ENCODE assay signal across 1 cellular context in the genomic region with DNA sequence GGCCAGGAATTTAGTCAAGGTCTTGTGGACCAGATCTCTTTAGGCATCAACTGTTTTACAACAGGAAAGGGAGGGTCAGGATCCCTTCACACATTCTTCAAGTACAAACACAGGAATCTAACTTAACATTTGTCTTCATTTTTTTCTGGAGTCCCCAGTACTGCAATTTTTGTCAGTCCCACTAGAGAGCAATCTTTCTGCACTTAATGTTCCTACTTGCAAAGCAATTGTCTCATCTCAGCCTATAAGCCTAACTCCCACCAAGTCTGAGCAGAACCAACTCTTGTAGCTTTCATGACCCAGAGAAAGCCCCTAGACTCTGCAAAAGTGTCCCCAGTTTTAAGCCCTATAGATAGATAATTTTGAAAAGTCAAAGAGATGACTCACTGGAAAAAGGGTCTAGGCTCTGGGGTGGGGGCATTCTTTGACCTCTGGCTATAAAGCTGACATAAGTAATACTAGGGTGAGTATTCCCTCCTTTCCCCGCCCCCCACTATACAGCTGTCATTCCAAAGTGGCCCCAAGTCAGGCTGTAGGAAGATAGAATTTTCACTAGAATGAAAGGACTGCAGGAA.
TF ChIP-seq lines count a peak whose summit lies in the region.

No MANE protein-coding gene starts in this region.

TF ChIP-seq in HepG2, 621 proteins besides CTCF, POLR2A, EP300 and RAD21 (continues in another document):
- TF ChIP-seq ZNF556 (CRISPR knock-in tag; IDR thresholded peaks at IDR 0.05; ENCODE audit: borderline replicate concordance) (no peak), STAG1 (CRISPR knock-in tag; IDR thresholded peaks at IDR 0.05) (peak; percentile 77), MLLT10 (CRISPR knock-in tag; IDR thresholded peaks at IDR 0.05) (no peak), ZNF318 (CRISPR knock-in tag; IDR thresholded peaks at IDR 0.05) (no peak), KIAA2018 (CRISPR knock-in tag; IDR thresholded peaks at IDR 0.05; ENCODE audit: borderline replicate concordance) (no peak), BCL6 (CRISPR knock-in tag; IDR thresholded peaks at IDR 0.05) (no peak), CC2D1A (CRISPR knock-in tag; IDR thresholded peaks at IDR 0.05) (no peak), ZNF713 (CRISPR knock-in tag; IDR thresholded peaks at IDR 0.05) (no peak), SMARCC2 (IDR thresholded peaks at IDR 0.05) (no peak), SMC3 (IDR thresholded peaks at IDR 0.05; ENCODE audit: low read length) (peak; percentile 43; the same call in 1 of the 2 replicates), ZNF441 (CRISPR knock-in tag; IDR thresholded peaks at IDR 0.05; ENCODE audit: borderline replicate concordance) (no peak), LCORL (IDR thresholded peaks at IDR 0.05) (no peak), LCORL (CRISPR knock-in tag; IDR thresholded peaks at IDR 0.05) (peak; percentile 5; the same call in 1 of the 2 replicates), TP53 (CRISPR knock-in tag; conservative IDR thresholded peaks at IDR 0.05) (no peak), MTF2 (CRISPR knock-in tag; IDR thresholded peaks at IDR 0.05; ENCODE audit: borderline replicate concordance) (no peak), JARID2 (CRISPR knock-in tag; IDR thresholded peaks at IDR 0.05; ENCODE audit: insufficient replicate concordance) (no peak), PLSCR1 (CRISPR knock-in tag; IDR thresholded peaks at IDR 0.05; ENCODE audit: borderline replicate concordance) (no peak), TIGD3 (CRISPR knock-in tag; IDR thresholded peaks at IDR 0.05; ENCODE audit: borderline replicate concordance) (no peak), ZFP1 (CRISPR knock-in tag; IDR thresholded peaks at IDR 0.05) (no peak)
- TF ChIP-seq, protein P1, sequence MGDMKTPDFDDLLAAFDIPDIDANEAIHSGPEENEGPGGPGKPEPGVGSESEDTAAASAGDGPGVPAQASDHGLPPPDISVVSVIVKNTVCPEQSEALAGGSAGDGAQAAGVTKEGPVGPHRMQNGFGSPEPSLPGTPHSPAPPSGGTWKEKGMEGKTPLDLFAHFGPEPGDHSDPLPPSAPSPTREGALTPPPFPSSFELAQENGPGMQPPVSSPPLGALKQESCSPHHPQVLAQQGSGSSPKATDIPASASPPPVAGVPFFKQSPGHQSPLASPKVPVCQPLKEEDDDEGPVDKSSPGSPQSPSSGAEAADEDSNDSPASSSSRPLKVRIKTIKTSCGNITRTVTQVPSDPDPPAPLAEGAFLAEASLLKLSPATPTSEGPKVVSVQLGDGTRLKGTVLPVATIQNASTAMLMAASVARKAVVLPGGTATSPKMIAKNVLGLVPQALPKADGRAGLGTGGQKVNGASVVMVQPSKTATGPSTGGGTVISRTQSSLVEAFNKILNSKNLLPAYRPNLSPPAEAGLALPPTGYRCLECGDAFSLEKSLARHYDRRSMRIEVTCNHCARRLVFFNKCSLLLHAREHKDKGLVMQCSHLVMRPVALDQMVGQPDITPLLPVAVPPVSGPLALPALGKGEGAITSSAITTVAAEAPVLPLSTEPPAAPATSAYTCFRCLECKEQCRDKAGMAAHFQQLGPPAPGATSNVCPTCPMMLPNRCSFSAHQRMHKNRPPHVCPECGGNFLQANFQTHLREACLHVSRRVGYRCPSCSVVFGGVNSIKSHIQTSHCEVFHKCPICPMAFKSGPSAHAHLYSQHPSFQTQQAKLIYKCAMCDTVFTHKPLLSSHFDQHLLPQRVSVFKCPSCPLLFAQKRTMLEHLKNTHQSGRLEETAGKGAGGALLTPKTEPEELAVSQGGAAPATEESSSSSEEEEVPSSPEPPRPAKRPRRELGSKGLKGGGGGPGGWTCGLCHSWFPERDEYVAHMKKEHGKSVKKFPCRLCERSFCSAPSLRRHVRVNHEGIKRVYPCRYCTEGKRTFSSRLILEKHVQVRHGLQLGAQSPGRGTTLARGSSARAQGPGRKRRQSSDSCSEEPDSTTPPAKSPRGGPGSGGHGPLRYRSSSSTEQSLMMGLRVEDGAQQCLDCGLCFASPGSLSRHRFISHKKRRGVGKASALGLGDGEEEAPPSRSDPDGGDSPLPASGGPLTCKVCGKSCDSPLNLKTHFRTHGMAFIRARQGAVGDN (CRISPR knock-in tag; IDR thresholded peaks at IDR 0.05), result no peak
- TF ChIP-seq, protein P2, sequence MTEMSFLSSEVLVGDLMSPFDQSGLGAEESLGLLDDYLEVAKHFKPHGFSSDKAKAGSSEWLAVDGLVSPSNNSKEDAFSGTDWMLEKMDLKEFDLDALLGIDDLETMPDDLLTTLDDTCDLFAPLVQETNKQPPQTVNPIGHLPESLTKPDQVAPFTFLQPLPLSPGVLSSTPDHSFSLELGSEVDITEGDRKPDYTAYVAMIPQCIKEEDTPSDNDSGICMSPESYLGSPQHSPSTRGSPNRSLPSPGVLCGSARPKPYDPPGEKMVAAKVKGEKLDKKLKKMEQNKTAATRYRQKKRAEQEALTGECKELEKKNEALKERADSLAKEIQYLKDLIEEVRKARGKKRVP (CRISPR knock-in tag; IDR thresholded peaks at IDR 0.05), result no peak
